In genomic region chr17:32297860-32298259, GRCh38 we compare ENCODE assay signal across 22 cellular contexts. TPM values are rescaled to one million over a fixed set of nuclear protein-coding genes. Genes with fewer than 3 reads are reported as not detected.
"Had no signal": no experiment of that assay in that cellular context is flagged by ENCODE, and none has a peak within 500 bp of the region (broad histone marks: within the 10 kb centered on the region; RNA-seq: fewer than 3 reads in every experiment).

No MANE protein-coding gene starts in this region.

- FAIRE-seq: frontal cortex had no signal

- H3K27me3 ChIP-seq: dorsolateral prefrontal cortex, heart right ventricle, ovary, right atrium auricular region, sigmoid colon, testis, tibial nerve, upper lobe of right lung had no signal

- H3K4me1 ChIP-seq: heart right ventricle, tibial nerve, upper lobe of right lung had no signal

- H3K27ac ChIP-seq: dorsolateral prefrontal cortex, heart right ventricle, ovary, right atrium auricular region, sigmoid colon, skin epidermis, testis, tibial nerve, upper lobe of right lung had no signal

- H3K9me3 ChIP-seq: heart right ventricle, mucosa of descending colon, ovary, right atrium auricular region, sigmoid colon, testis, tibial nerve, upper lobe of right lung had no signal

- H3K4me3 ChIP-seq: dorsolateral prefrontal cortex, heart right ventricle, mucosa of descending colon, ovary, right atrium auricular region, sigmoid colon, skin epidermis, testis, tibial nerve, upper lobe of right lung had no signal

- ATAC-seq: left lobe of liver; naive thymus-derived CD8-positive, alpha-beta T cell; stimulated activated naive CD8-positive, alpha-beta T cell treated with anti-CD3 and anti-CD28 coated beads, Interleukin-15, amount 100 ng/mL, for 72 hours had no signal

- H3K36me3 ChIP-seq: heart right ventricle, ovary, right atrium auricular region, sigmoid colon, tibial nerve, upper lobe of right lung had no signal

- DNase-seq: cortex of kidney; effector CD8-positive, alpha-beta T cell; heart right ventricle; hypothalamus; islet precursor cell; mucosa of descending colon; naive thymus-derived CD8-positive, alpha-beta T cell; ovary; sigmoid colon; stimulated activated CD4-positive, alpha-beta T cell treated with anti-CD3 and anti-CD28 coated beads, Interleukin-2, amount 100 ng/mL, for 24 hours; stimulated activated CD4-positive, alpha-beta T cell treated with anti-CD3 and anti-CD28 coated beads, Interleukin-4, amount 100 ng/mL, for 4 hours; stimulated activated naive B cell treated with anti-CD40 and anti-IgM and Interleukin-4, amounts not matched to agents 10 μg/mL and 1 μg/mL and 100 μg/mL, for 72 hours; stimulated activated naive CD8-positive, alpha-beta T cell treated with anti-CD3 and anti-CD28 coated beads, Interleukin-15, amount 100 ng/mL, for 72 hours; testis; upper lobe of right lung had no signal

RNA-seq across cellular contexts. Expression of gene RHBDL3, which starts 32.2 kb away (rescaled TPM):
- total RNA-seq: glomerular endothelial cell; naive thymus-derived CD8-positive, alpha-beta T cell had no signal
- polyA plus RNA-seq: naive thymus-derived CD8-positive, alpha-beta T cell had no signal
